In the genomic region with DNA sequence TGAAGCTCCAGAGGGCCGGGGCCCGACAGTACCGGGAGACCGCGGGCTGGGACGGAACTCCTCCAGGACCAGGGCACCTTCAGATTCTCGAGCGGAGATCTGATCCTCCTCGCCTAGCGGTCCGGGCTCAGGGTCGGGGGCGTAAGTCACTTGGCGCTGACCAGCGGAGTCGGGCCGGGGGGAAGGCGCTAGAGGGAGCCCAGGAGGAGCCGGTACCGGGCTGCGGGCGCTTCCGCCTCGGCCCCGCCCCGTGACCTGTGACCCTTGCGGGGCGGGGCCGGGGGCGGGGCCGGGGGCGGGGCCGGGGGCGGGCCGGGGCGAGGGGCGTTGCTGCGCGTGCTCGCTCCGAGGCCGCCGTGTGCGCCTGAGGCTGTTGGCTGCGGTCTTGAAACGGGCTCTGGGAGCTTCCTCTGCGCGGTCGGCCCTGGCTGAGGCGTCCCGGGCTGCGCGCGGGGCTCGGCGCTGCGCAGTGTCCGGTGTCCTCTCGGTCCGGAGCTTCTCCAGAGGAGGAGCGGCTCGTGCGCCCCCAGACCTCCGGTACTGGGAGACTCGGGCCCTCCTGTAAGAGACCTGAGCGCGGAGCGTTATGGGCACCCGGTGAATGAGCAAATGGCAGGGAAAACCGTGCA, we compare ENCODE assay signal across 8 cellular contexts. TPM values are rescaled to one million over a fixed set of nuclear protein-coding genes. Genes with fewer than 3 reads are reported as not detected.
A peak's percentile ranks its signal among the peaks of the same experiment; 100 is the strongest.
DNase-seq lines count a peak whose midpoint lies in the region; ATAC-seq, FAIRE-seq and TF ChIP-seq lines count a peak whose summit lies in the region.

A gene (minus strand): TSS at position 239 of the 629 bp plus-strand sequence. CDS start 373 bp downstream, outside the sequence.

- peaks cover 13 to 16% of the 10 kb centered on the region in 2 donors for H3K4me1 Mint-ChIP-seq in natural killer cell treated with Interleukin-12 subunit alpha and Interleukin-12 subunit beta and Interleukin-15 and Interleukin-18, amount 100 ng/mL, for 72 hours (ENCODE audit: low read depth in 2 of 2)

- DNase-seq in CMK (ENCODE audit: low read depth) = peak; percentile 62
- DNase-seq in HT-29 (ENCODE audit: low spot score) = peak; percentile 43
- DNase-seq in RCC 7860 (ENCODE audit: low spot score) = peak; percentile 61
- DNase-seq in activated T-helper 1 cell treated with anti-CD3 and anti-CD28 coated beads, Interleukin-2, amount 50 U/mL, for 16 hours (ENCODE audit: low read depth in 1 of 2, low spot score in 1 of 2) = peak; percentile 48 to 66
- peak; percentile 83 for DNase-seq in fibroblast of pulmonary artery (ENCODE audit: low read depth)
- DNase-seq in natural killer cell treated with Interleukin-12 subunit alpha and Interleukin-12 subunit beta and Interleukin-15 and Interleukin-18, amount 100 ng/mL, for 72 hours (ENCODE audit: low spot score) = peak; percentile 88
- peak; percentile 76 for DNase-seq in stimulated activated naive CD8-positive, alpha-beta T cell treated with anti-CD3 and anti-CD28 coated beads, Interleukin-15, Interleukin-2, amounts not matched to agents 100 U/mL and 50 U/mL, for 24 hours

- TF ChIP-seq CTCF in fibroblast of pulmonary artery (IDR thresholded peaks at IDR 0.05; ENCODE audit: low read length, missing control alignments) = peak; percentile 22

- H3K4me3 Mint-ChIP-seq in natural killer cell treated with Interleukin-12 subunit alpha and Interleukin-12 subunit beta and Interleukin-15 and Interleukin-18, amount 100 ng/mL, for 72 hours = peak within 1 kb of the TSS; percentile 85

- peak within 1 kb of the TSS; percentile 55 to 58 for H3K27ac Mint-ChIP-seq in natural killer cell treated with Interleukin-12 subunit alpha and Interleukin-12 subunit beta and Interleukin-15 and Interleukin-18, amount 100 ng/mL, for 72 hours

- FAIRE-seq in RCC 7860 (lab: Jason Lieb, UNC) = no peak

- ATAC-seq in GM19452 (IDR thresholded peaks at IDR 0.05; ENCODE audit: unreplicated experiment) = peak; percentile 71
- peak; percentile 95 to 97 for ATAC-seq in natural killer cell treated with Interleukin-12 subunit alpha and Interleukin-12 subunit beta and Interleukin-15 and Interleukin-18, amount 100 ng/mL, for 72 hours
- ATAC-seq in stimulated activated naive CD8-positive, alpha-beta T cell treated with anti-CD3 and anti-CD28 coated beads, Interleukin-15, Interleukin-2, amounts not matched to agents 100 U/mL and 50 U/mL, for 24 hours = peak; percentile 91

- H3K9me3 Mint-ChIP-seq in natural killer cell treated with Interleukin-12 subunit alpha and Interleukin-12 subunit beta and Interleukin-15 and Interleukin-18, amount 100 ng/mL, for 72 hours = no peaks in the 10 kb centered on the region

- no peaks in the 10 kb centered on the region for H3K36me3 Mint-ChIP-seq in natural killer cell treated with Interleukin-12 subunit alpha and Interleukin-12 subunit beta and Interleukin-15 and Interleukin-18, amount 100 ng/mL, for 72 hours

- peak within 1 kb of the TSS; percentile 89 for H3K4me3 ChIP-seq in fibroblast of pulmonary artery (replicated peaks; ENCODE audit: low read depth, low read length)

- H3K27me3 Mint-ChIP-seq in natural killer cell treated with Interleukin-12 subunit alpha and Interleukin-12 subunit beta and Interleukin-15 and Interleukin-18, amount 100 ng/mL, for 72 hours = no peaks in the 10 kb centered on the region

RNA-seq across cellular contexts. Expression of the gene that starts here (rescaled TPM):
- total RNA-seq in HT-29 (2014; rRNA removed; shearing (Covaris generic)) = 11.4 and 16.6 TPM in 2 replicates
- total RNA-seq in natural killer cell treated with Interleukin-12 subunit alpha and Interleukin-12 subunit beta and Interleukin-15 and Interleukin-18, amount 100 ng/mL, for 72 hours = 10 to 100 TPM; 35.7 to 38.9 TPM

Comparison
In these comparisons a context has a peak if more than half of its experiments do, and no peak if none do; other contexts are left out.
1. Peak in every context shown above with its lines: DNase-seq, ATAC-seq and H3K4me3 ChIP-seq.